ENCODE assay signal across 26 cellular contexts in genomic region chr4:27789768-27790167, GRCh38.
DNase-seq lines count a peak whose midpoint lies in the region; TF ChIP-seq lines count a peak whose summit lies in the region.
"Had no signal": no experiment of that assay in that cellular context is flagged by ENCODE, and none has a peak within 500 bp of the region (broad histone marks: within the 10 kb centered on the region; RNA-seq: fewer than 3 reads in every experiment).

No MANE protein-coding gene starts in this region.

- H3K4me3 ChIP-seq in SK-N-SH (ENCODE audit: low read depth in 2 of 2, low read length in 1 of 2): no peak overlapping the region
- H3K4me3 ChIP-seq in epithelial cell of esophagus (ENCODE audit: low read length): no peak overlapping the region
- H3K4me3 ChIP-seq in smooth muscle cell: no peak overlapping the region
- H3K4me3 ChIP-seq in testis: no peak overlapping the region
- H3K4me3 ChIP-seq: GM23338, hepatocyte, SJSA1 had no signal

- CTCF ChIA-PET in SK-N-SH (lab: Yijun Ruan, JAX): no interaction called here

- no peak for TF ChIP-seq CTCF in SK-N-SH (IDR thresholded peaks at IDR 0.05)
- no peak for TF ChIP-seq CTCF in epithelial cell of esophagus (IDR thresholded peaks at IDR 0.05; ENCODE audit: insufficient read depth, low read depth, low read length, missing control alignments)
- TF ChIP-seq CTCF in smooth muscle cell (IDR thresholded peaks at IDR 0.05; ENCODE audit: borderline replicate concordance, insufficient read depth, poor library complexity, severe bottlenecking): no peak
- no peak for TF ChIP-seq CTCF in testis (IDR thresholded peaks at IDR 0.05)

- DNase-seq in H4 (ENCODE audit: low spot score) (peak; percentile 15), SK-N-SH (no peak), epithelial cell of esophagus (ENCODE audit: low read depth) (peak; percentile 38), smooth muscle cell (lab: John Stamatoyannopoulos, UW; ENCODE audit: unreplicated experiment) (no peak), head of caudate nucleus (no peak), testis (no peak), NCI-H2227 (lab: John Stamatoyannopoulos, UW; ENCODE audit: unreplicated experiment) (no peak), NCI-H510A (lab: John Stamatoyannopoulos, UW) (no peak)
- DNase-seq: activated CD4-positive, alpha-beta T cell treated with anti-CD3 and anti-CD28 coated beads for 48 hours; activated naive CD4-positive, alpha-beta T cell treated with anti-CD3 and anti-CD28 coated beads for 36 hours; aorta; CD4-positive, alpha-beta T cell; cerebellar nuclear complex; immature natural killer cell; KBM-7; left ventricle myocardium superior; MV-4-11; NCI-H526; right cardiac atrium; stimulated activated CD4-positive, alpha-beta T cell treated with anti-CD3 and anti-CD28 coated beads, Interleukin-15, amount 100 ng/mL, for 24 hours; T-helper 17 cell had no signal

- H3K9me3 ChIP-seq in SK-N-SH (no peaks in the 10 kb centered on the region), smooth muscle cell (replicated peaks; ENCODE audit: low read depth) (no peaks in the 10 kb centered on the region), testis (no peaks in the 10 kb centered on the region)
- H3K9me3 ChIP-seq: SJSA1 had no signal

- H3K79me2 ChIP-seq in SK-N-SH (ENCODE audit: insufficient read depth) (no peaks in the 10 kb centered on the region), smooth muscle cell (ENCODE audit: low read depth) (no peaks in the 10 kb centered on the region)
- H3K79me2 ChIP-seq: hepatocyte, parathyroid adenoma had no signal

- H3K36me3 ChIP-seq in SK-N-SH (replicated peaks in 1 of 2; ENCODE audit: control insufficient read depth in 1 of 2, insufficient read depth in 2 of 2, low read length in 1 of 2): no peaks in the 10 kb centered on the region
- no peaks in the 10 kb centered on the region for H3K36me3 ChIP-seq in smooth muscle cell (ENCODE audit: low read depth)
- no peaks in the 10 kb centered on the region for H3K36me3 ChIP-seq in testis (ENCODE audit: low read depth, missing control alignments)
- H3K36me3 ChIP-seq: SJSA1 had no signal

- H3K27me3 ChIP-seq in SK-N-SH (ENCODE audit: insufficient read depth) (no peaks in the 10 kb centered on the region), smooth muscle cell (ENCODE audit: low read depth) (no peaks in the 10 kb centered on the region), testis (no peaks in the 10 kb centered on the region)
- H3K27me3 ChIP-seq: hepatocyte, SJSA1 had no signal

- H4K20me1 ChIP-seq in SK-N-SH (ENCODE audit: insufficient read depth) (no peaks in the 10 kb centered on the region), smooth muscle cell (ENCODE audit: low read depth) (no peaks in the 10 kb centered on the region)

- TF ChIP-seq POLR2A in testis (IDR thresholded peaks at IDR 0.05): no peak

- H3K27ac ChIP-seq in SK-N-SH (ENCODE audit: low read depth in 2 of 2, low read length in 1 of 2): no peak overlapping the region
- peak overlapping the region; percentile 82 for H3K27ac ChIP-seq in smooth muscle cell (ENCODE audit: low read depth)
- no peak overlapping the region for H3K27ac ChIP-seq in testis
- H3K27ac ChIP-seq: hepatocyte, parathyroid adenoma, SJSA1, VCaP had no signal

- no peak for TF ChIP-seq RAD21 in SK-N-SH (IDR thresholded peaks at IDR 0.05; ENCODE audit: low read length)

- H3K9me2 ChIP-seq in SK-N-SH: no peaks in the 10 kb centered on the region

- intact Hi-C loops in head of caudate nucleus (cut with DNase I) (no loop called here), testis (cut with DNase I; ENCODE audit: low total_unique reads) (no loop called here)

- POLR2A ChIA-PET in SK-N-SH (lab: Yijun Ruan, JAX): no interaction called here

- H3K4me1 ChIP-seq in SK-N-SH (ENCODE audit: control insufficient read depth in 1 of 2, insufficient read depth in 2 of 2, low read depth in 1 of 2, low read length in 1 of 2) (no peaks in the 10 kb centered on the region), smooth muscle cell (ENCODE audit: low read depth) (peaks cover 6% of the 10 kb centered on the region), testis (no peaks in the 10 kb centered on the region)
- H3K4me1 ChIP-seq: parathyroid adenoma, SJSA1 had no signal

- 9% methylated on average over 6 of the region's 6 CpGs for WGBS in SK-N-SH (ENCODE audit: low lambda C conversion rate)
- whole genome bisulfite sequencing in smooth muscle cell (ENCODE audit: low lambda C conversion rate): 64% methylated on average over 6 of the region's 6 CpGs
- whole genome bisulfite sequencing in testis, 2 donors: 68 to 82% methylated on average over 6 of the region's 6 CpGs

- H3F3A ChIP-seq in SK-N-SH (replicated peaks; ENCODE audit: insufficient read depth): no peaks in the 10 kb centered on the region
- no peaks in the 10 kb centered on the region for H3F3A ChIP-seq in smooth muscle cell (ENCODE audit: low read depth)

- TF ChIP-seq EP300 in SK-N-SH (IDR thresholded peaks at IDR 0.05; ENCODE audit: borderline replicate concordance in 1 of 2, low read depth in 1 of 2, low read length in 1 of 2): no peak

- H2AFZ ChIP-seq in SK-N-SH (ENCODE audit: low read depth) (0 out of 2 replicates have a peak overlapping the region, but pooled peaks have one; percentile 1), smooth muscle cell (ENCODE audit: low read depth) (peak overlapping the region; percentile 13)
- H2AFZ ChIP-seq: hepatocyte, parathyroid adenoma had no signal

- no peak overlapping the region for H3K9ac ChIP-seq in SK-N-SH
- no peak overlapping the region for H3K9ac ChIP-seq in smooth muscle cell (ENCODE audit: low read depth)
- H3K9ac ChIP-seq: parathyroid adenoma had no signal

- no peak overlapping the region for H3K4me2 ChIP-seq in SK-N-SH
- peak overlapping the region; percentile 48 for H3K4me2 ChIP-seq in smooth muscle cell
- H3K4me2 ChIP-seq: GM23338, hepatocyte had no signal

TF ChIP-seq in SK-N-SH, 30 proteins besides CTCF, POLR2A, EP300 and RAD21 (continues in another document):
- TF ChIP-seq GABPA (IDR thresholded peaks at IDR 0.05; ENCODE audit: low read depth) (no peak), USF2 (IDR thresholded peaks at IDR 0.05; ENCODE audit: borderline replicate concordance, low read depth, low read length) (no peak), TEAD4 (IDR thresholded peaks at IDR 0.05; ENCODE audit: borderline replicate concordance, insufficient read depth) (no peak), POLR2AphosphoS5 (IDR thresholded peaks at IDR 0.05; ENCODE audit: low read depth, low read length) (no peak), IRF3 (IDR thresholded peaks at IDR 0.05; ENCODE audit: low read depth, low read length) (no peak), ELF1 (IDR thresholded peaks at IDR 0.05) (no peak), RXRA (IDR thresholded peaks at IDR 0.05; ENCODE audit: borderline replicate concordance, low read depth) (no peak), TAF1 (IDR thresholded peaks at IDR 0.05; ENCODE audit: borderline replicate concordance, low read depth, low read length) (no peak), SMC3 (IDR thresholded peaks at IDR 0.05; ENCODE audit: low read depth, low read length) (no peak), ZBTB33 (IDR thresholded peaks at IDR 0.05; ENCODE audit: borderline replicate concordance, low read depth) (no peak), NFIC (IDR thresholded peaks at IDR 0.05; ENCODE audit: borderline replicate concordance) (no peak), MEF2A (IDR thresholded peaks at IDR 0.05; ENCODE audit: borderline replicate concordance, low read depth) (no peak), TCF12 (IDR thresholded peaks at IDR 0.05) (no peak), FOSL2 (IDR thresholded peaks at IDR 0.05; ENCODE audit: borderline replicate concordance, low read depth) (no peak)

Comparison
In these comparisons a context has a peak if more than half of its experiments do, and no peak if none do; other contexts are left out.
1. DNase-seq: peak in H4 (single experiment) and epithelial cell of esophagus (single experiment); none in SK-N-SH (single experiment), smooth muscle cell (single experiment), head of caudate nucleus (0 of 42), testis (single experiment), NCI-H2227 (single experiment) and NCI-H510A (single experiment).